In the genomic region with DNA sequence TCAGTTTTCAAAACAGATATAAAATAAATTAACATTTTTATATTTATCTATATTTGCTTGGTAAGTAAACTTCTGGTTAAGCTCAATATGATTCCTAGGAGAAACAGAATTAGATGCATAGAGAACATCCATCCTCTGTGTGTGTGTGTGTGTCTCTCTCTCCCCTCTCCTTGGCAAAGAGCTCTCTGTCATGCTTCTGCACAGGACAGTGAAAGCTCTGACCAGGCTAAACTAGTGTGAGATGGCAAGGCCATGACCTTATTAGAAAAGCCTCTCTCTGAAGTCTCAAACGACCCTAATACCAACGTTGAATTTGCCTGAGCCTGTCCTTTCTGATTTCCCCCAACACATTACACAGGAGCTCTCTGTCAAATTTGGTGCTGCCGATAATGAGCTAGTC, we compare ENCODE assay signal across 1 cellular context.
TF ChIP-seq lines count a peak whose summit lies in the region.

No MANE protein-coding gene starts in this region.

TF ChIP-seq in H1, 55 proteins besides CTCF, POLR2A, EP300 and RAD21 (continued from another document):
- TF ChIP-seq CHD1 (IDR thresholded peaks at IDR 0.05; ENCODE audit: low read depth, low read length) (no peak), FOSL1 (IDR thresholded peaks at IDR 0.05; ENCODE audit: insufficient read depth, low read depth, low read length) (no peak), SAP30 (IDR thresholded peaks at IDR 0.05; ENCODE audit: insufficient read depth, insufficient replicate concordance, low read length) (no peak)
